10 cellular contexts compared by ENCODE assay signal in genomic region chr15:26866298-26867198, GRCh38. TPM values are rescaled to one million over a fixed set of nuclear protein-coding genes. Genes with fewer than 3 reads are reported as not detected.
DNase-seq lines count a peak whose midpoint lies in the region; ATAC-seq and TF ChIP-seq lines count a peak whose summit lies in the region.
"Had no signal": no experiment of that assay in that cellular context is flagged by ENCODE, and none has a peak within 500 bp of the region (broad histone marks: within the 10 kb centered on the region; RNA-seq: fewer than 3 reads in every experiment).

GABRA5 (plus strand) TSS chr15:26867062; CDS start chr15:26869249, 2,187 bp downstream.

- H3K27ac ChIP-seq in testis, result no peak within 1 kb of the TSS
- H3K27ac ChIP-seq: SJSA1 had no signal

- H3K36me3 Mint-ChIP-seq in activated CD4-positive, alpha-beta T cell treated with anti-CD3 and anti-CD28 coated beads for 36 hours (ENCODE audit: low read depth), result no peaks in the 10 kb centered on the region
- H3K36me3 Mint-ChIP-seq: activated naive CD8-positive, alpha-beta T cell treated with anti-CD3 and anti-CD28 coated beads, Interleukin-2, amount 10 ng/mL, durations not matched to agents 7 days and 5 days had no signal

- H3K4me1 ChIP-seq in iPS-15b (ENCODE audit: control insufficient read depth, insufficient read depth, low read length), result peaks cover 13% of the 10 kb centered on the region
- no peaks in the 10 kb centered on the region for H3K4me1 ChIP-seq in testis
- H3K4me1 ChIP-seq: SJSA1 had no signal

- DNase-seq in activated CD4-positive, alpha-beta T cell treated with anti-CD3 and anti-CD28 coated beads for 36 hours, result peak; percentile 17
- no peak for DNase-seq in activated CD4-positive, alpha-beta T cell treated with anti-CD3 and anti-CD28 coated beads, Interleukin-2, amount 50 U/mL, for 4 hours
- DNase-seq in SK-N-DZ (ENCODE audit: low spot score) (peak; percentile 44), testis (peak; percentile 66)
- DNase-seq in activated naive CD4-positive, alpha-beta T cell (lab: John Stamatoyannopoulos, UW), result no peak
- DNase-seq: activated naive CD8-positive, alpha-beta T cell treated with anti-CD3 and anti-CD28 coated beads, Interleukin-2, amount 10 ng/mL, durations not matched to agents 7 days and 5 days had no signal

- no peaks in the 10 kb centered on the region for H3K9me3 Mint-ChIP-seq in activated CD4-positive, alpha-beta T cell treated with anti-CD3 and anti-CD28 coated beads for 36 hours (ENCODE audit: low read depth)
- H3K9me3 Mint-ChIP-seq: activated naive CD8-positive, alpha-beta T cell treated with anti-CD3 and anti-CD28 coated beads, Interleukin-2, amount 10 ng/mL, durations not matched to agents 7 days and 5 days had no signal

- H3K27me3 ChIP-seq in iPS-15b (ENCODE audit: control insufficient read depth, insufficient read depth, low read length) (peaks cover 34% of the 10 kb centered on the region), testis (no peaks in the 10 kb centered on the region)

- no peak within 1 kb of the TSS for H3K27ac Mint-ChIP-seq in activated CD4-positive, alpha-beta T cell treated with anti-CD3 and anti-CD28 coated beads for 36 hours
- H3K27ac Mint-ChIP-seq: activated naive CD8-positive, alpha-beta T cell treated with anti-CD3 and anti-CD28 coated beads, Interleukin-2, amount 10 ng/mL, durations not matched to agents 7 days and 5 days had no signal

- H3K9ac ChIP-seq in iPS-15b (ENCODE audit: low read depth, low read length), result peak within 1 kb of the TSS; percentile 76

- no peak for ATAC-seq in activated CD4-positive, alpha-beta T cell treated with anti-CD3 and anti-CD28 coated beads for 36 hours
- ATAC-seq in GM19351 (IDR thresholded peaks at IDR 0.05; ENCODE audit: unreplicated experiment) (no peak), HG03097 (IDR thresholded peaks at IDR 0.05; ENCODE audit: low FRiP score, unreplicated experiment) (no peak)

- peak within 1 kb of the TSS; percentile 64 for H3K4me3 ChIP-seq in iPS-15b (ENCODE audit: low read depth, low read length)
- peak within 1 kb of the TSS; percentile 31 to 47 for H3K4me3 ChIP-seq in testis
- H3K4me3 ChIP-seq: SJSA1 had no signal

- H3K27me3 Mint-ChIP-seq in activated CD4-positive, alpha-beta T cell treated with anti-CD3 and anti-CD28 coated beads for 36 hours, result peaks cover 31% of the 10 kb centered on the region

- H3K9me3 ChIP-seq in iPS-15b (ENCODE audit: control insufficient read depth, insufficient read depth, low read length), result no peaks in the 10 kb centered on the region
- no peaks in the 10 kb centered on the region for H3K9me3 ChIP-seq in testis

- H3K36me3 ChIP-seq in iPS-15b (ENCODE audit: control insufficient read depth, insufficient read depth, low read length) (no peaks in the 10 kb centered on the region), testis (ENCODE audit: low read depth, missing control alignments) (no peaks in the 10 kb centered on the region)
- H3K36me3 ChIP-seq: SJSA1 had no signal

- CTCF ChIA-PET in activated CD4-positive, alpha-beta T cell treated with anti-CD3 and anti-CD28 coated beads for 36 hours (lab: Charles Lee), result interaction anchor here (0.6 kb wide), 1 partner anchor 965 kb away, joined by 4 read pairs; no protein-coding TSS in a partner anchor

- POLR2A ChIA-PET in activated CD4-positive, alpha-beta T cell treated with anti-CD3 and anti-CD28 coated beads for 36 hours (lab: Charles Lee), result no interaction called here

- TF ChIP-seq POLR2A in testis (IDR thresholded peaks at IDR 0.05), result no peak

- H3K4me1 Mint-ChIP-seq in activated CD4-positive, alpha-beta T cell treated with anti-CD3 and anti-CD28 coated beads for 36 hours, result no peaks in the 10 kb centered on the region
- H3K4me1 Mint-ChIP-seq: activated naive CD8-positive, alpha-beta T cell treated with anti-CD3 and anti-CD28 coated beads, Interleukin-2, amount 10 ng/mL, durations not matched to agents 7 days and 5 days had no signal

- 8 to 9% methylated on average over 9 to 63 of the region's 63 CpGs for WGBS in testis, 2 donors

- no peak within 1 kb of the TSS for H3K4me3 Mint-ChIP-seq in activated CD4-positive, alpha-beta T cell treated with anti-CD3 and anti-CD28 coated beads for 36 hours
- H3K4me3 Mint-ChIP-seq: activated naive CD8-positive, alpha-beta T cell treated with anti-CD3 and anti-CD28 coated beads, Interleukin-2, amount 10 ng/mL, durations not matched to agents 7 days and 5 days had no signal

- intact Hi-C loops in activated CD4-positive, alpha-beta T cell treated with anti-CD3 and anti-CD28 coated beads for 36 hours (cut with DNase I, micrococcal nuclease), result loop anchor here in 1 of 2 experiments (10.0 kb wide), 1 partner anchor 1362 kb away; no protein-coding TSS in a partner anchor
- intact Hi-C loops in testis (cut with DNase I; ENCODE audit: low total_unique reads), result no loop called here

- TF ChIP-seq CTCF in testis (IDR thresholded peaks at IDR 0.05), result no peak

RNA-seq across cellular contexts. Expression of gene GABRA5, which starts in this region (rescaled TPM):
- total RNA-seq in activated CD4-positive, alpha-beta T cell treated with anti-CD3 and anti-CD28 coated beads for 36 hours, result not detected
- polyA plus RNA-seq in SK-N-DZ (2014; cell fraction: cytosol; rRNA removed), result 1.7 TPM in 1 of 2 replicates, not detected in the other
- not detected in 2 replicates for polyA plus RNA-seq in SK-N-DZ (2014; cell fraction: nucleus; rRNA removed)
- total RNA-seq in testis, result 1 to 10 TPM; 3.1 TPM
- 0.58 TPM for polyA plus RNA-seq in testis (ENCODE audit: insufficient read depth, low read depth, low replicate concordance)
- total RNA-seq: activated naive CD8-positive, alpha-beta T cell treated with anti-CD3 and anti-CD28 coated beads, Interleukin-2, amount 10 ng/mL, durations not matched to agents 7 days and 5 days; SJSA1 had no signal

Comparison
In these comparisons a context has a peak if more than half of its experiments do, and no peak if none do; other contexts are left out.
1. RNA of gene GABRA5 (total RNA-seq): 3.1 TPM in testis; not detected in activated CD4-positive, alpha-beta T cell treated with anti-CD3 and anti-CD28 coated beads for 36 hours; every median in the first group is over 4 times any median in the second.
2. Peak in DNase-seq in activated CD4-positive, alpha-beta T cell treated with anti-CD3 and anti-CD28 coated beads for 36 hours; RNA of the gene not detected or under 1 TPM.
3. DNase-seq: peak in SK-N-DZ (single experiment) and testis (single experiment); none in activated CD4-positive, alpha-beta T cell treated with anti-CD3 and anti-CD28 coated beads, Interleukin-2, amount 50 U/mL, for 4 hours (0 of 2) and activated naive CD4-positive, alpha-beta T cell (0 of 4).